In the genomic region with DNA sequence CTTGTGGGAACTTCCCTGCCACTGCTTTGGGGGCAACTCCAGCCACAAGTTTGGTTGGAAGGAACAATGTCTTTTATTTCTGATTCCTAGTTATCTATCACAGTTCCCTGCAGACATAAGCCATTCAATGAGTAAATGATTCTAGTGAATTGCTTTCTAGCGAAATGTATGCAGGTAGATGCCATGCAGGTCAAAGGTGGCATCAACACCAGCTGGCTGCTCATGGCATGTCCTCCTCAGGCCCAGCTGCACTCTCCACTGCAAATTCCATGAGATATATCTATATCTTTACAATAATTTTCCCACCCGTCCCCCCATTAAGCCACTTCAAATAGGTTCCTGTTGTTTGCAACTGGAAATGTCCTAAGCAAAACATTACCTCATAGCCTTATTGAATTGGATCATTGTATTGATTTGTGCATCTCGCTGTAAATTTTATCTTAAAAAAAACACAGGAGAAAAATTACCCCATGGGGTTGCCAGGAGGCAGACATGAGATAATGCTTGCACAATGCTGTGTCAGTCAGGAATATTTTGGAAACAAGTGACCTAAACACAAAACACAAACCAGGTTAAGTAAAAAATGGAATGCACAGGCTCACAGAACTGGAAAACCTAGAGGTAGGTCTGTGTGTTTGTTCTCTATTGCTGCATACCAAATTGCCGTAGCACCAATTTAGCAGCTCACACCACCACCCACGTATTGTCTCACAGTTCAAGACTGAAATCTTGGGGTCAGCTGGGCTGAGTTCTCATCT, we compare ENCODE assay signal across 1 cellular context.
TF ChIP-seq lines count a peak whose summit lies in the region.

No MANE protein-coding gene starts in this region.

TF ChIP-seq in K562, 482 proteins besides CTCF, POLR2A, EP300 and RAD21 (continued from another document):
- no peak for TF ChIP-seq ZBTB5 (IDR thresholded peaks at IDR 0.05)
